25 cellular contexts compared by ENCODE assay signal in genomic region chr2:220215785-220216184, GRCh38.
DNase-seq lines count a peak whose midpoint lies in the region; ATAC-seq and TF ChIP-seq lines count a peak whose summit lies in the region.
"Had no signal": no experiment of that assay in that cellular context is flagged by ENCODE, and none has a peak within 500 bp of the region (broad histone marks: within the 10 kb centered on the region; RNA-seq: fewer than 3 reads in every experiment).

No MANE protein-coding gene starts in this region.

- H3K27me3 ChIP-seq in GM23338 (ENCODE audit: insufficient read depth), result no peaks in the 10 kb centered on the region
- H3K27me3 ChIP-seq: SJSA1, tibial nerve had no signal

- no peaks in the 10 kb centered on the region; the same call in 2 of the 3 replicates for H3K9me3 Mint-ChIP-seq in GM23338
- H3K9me3 Mint-ChIP-seq in nephron, result no peaks in the 10 kb centered on the region
- H3K9me3 Mint-ChIP-seq: activated naive CD8-positive, alpha-beta T cell treated with anti-CD3 and anti-CD28 coated beads, Interleukin-2, amount 10 ng/mL, durations not matched to agents 7 days and 5 days had no signal

- no peak for DNase-seq in GM23338 (ENCODE audit: low spot score)
- DNase-seq in NCI-H2029 (lab: John Stamatoyannopoulos, UW), result peak; percentile 47
- peak; percentile 1 for DNase-seq in NCI-H69 (lab: John Stamatoyannopoulos, UW)
- no peak for DNase-seq in KG1 (lab: John Stamatoyannopoulos, UW)
- DNase-seq: activated CD4-positive, alpha-beta T cell treated with anti-CD3 and anti-CD28 coated beads for 1 hour; activated CD8-positive, alpha-beta T cell treated with anti-CD3 and anti-CD28 coated beads, Interleukin-2, amount 10 ng/mL, durations not matched to agents 7 days and 5 days; activated effector memory CD4-positive, alpha-beta T cell treated with anti-CD3 and anti-CD28 coated beads, Interleukin-2, amount 50 U/mL, for 16 hours; activated naive CD8-positive, alpha-beta T cell treated with anti-CD3 and anti-CD28 coated beads, Interleukin-2, amount 10 ng/mL, durations not matched to agents 7 days and 5 days; activated T-cell treated with anti-CD3 and anti-CD28 coated beads for 4 hours; CD4-positive, alpha-beta memory T cell; dermis blood vessel endothelial cell; kidney glomerular epithelial cell; MV-4-11; NCI-H2081 treated with DMSO at 0.1 percent for 48 hours; psoas muscle; T-helper 1 cell had no signal

- H3K27ac Mint-ChIP-seq in GM23338, result no peak overlapping the region
- H3K27ac Mint-ChIP-seq in nephron, result peak overlapping the region; percentile 54 to 90 (median 74)
- H3K27ac Mint-ChIP-seq: activated CD8-positive, alpha-beta T cell treated with anti-CD3 and anti-CD28 coated beads, Interleukin-2, amount 10 ng/mL, durations not matched to agents 7 days and 5 days; activated naive CD8-positive, alpha-beta T cell treated with anti-CD3 and anti-CD28 coated beads, Interleukin-2, amount 10 ng/mL, durations not matched to agents 7 days and 5 days; CD4-positive, alpha-beta memory T cell had no signal

- no peaks in the 10 kb centered on the region for H3K36me3 Mint-ChIP-seq in GM23338 (ENCODE audit: low read depth)
- H3K36me3 Mint-ChIP-seq in nephron (ENCODE audit: low read depth), result no peaks in the 10 kb centered on the region
- H3K36me3 Mint-ChIP-seq: activated naive CD8-positive, alpha-beta T cell treated with anti-CD3 and anti-CD28 coated beads, Interleukin-2, amount 10 ng/mL, durations not matched to agents 7 days and 5 days; CD4-positive, alpha-beta memory T cell had no signal

- no peak overlapping the region for H3K4me2 ChIP-seq in GM23338

- no peaks in the 10 kb centered on the region for H3F3A ChIP-seq in GM23338 (replicated peaks; ENCODE audit: low read depth)

- no peaks in the 10 kb centered on the region for H3K36me3 ChIP-seq in GM23338 (ENCODE audit: insufficient read depth)
- H3K36me3 ChIP-seq: SJSA1, tibial nerve had no signal

- no peaks in the 10 kb centered on the region for H4K20me1 ChIP-seq in GM23338 (replicated peaks; ENCODE audit: insufficient read depth)

- no peak for TF ChIP-seq CTCF in GM23338 (conservative IDR thresholded peaks at IDR 0.05; ENCODE audit: low read depth in 2 of 2)
- no peak for TF ChIP-seq CTCF in nephron (IDR thresholded peaks at IDR 0.05; ENCODE audit: unreplicated experiment in 3 of 3)

- no peak overlapping the region for H3K4me3 ChIP-seq in GM23338
- H3K4me3 ChIP-seq: GM12878, lung, psoas muscle, SJSA1, tibial nerve had no signal

- no peaks in the 10 kb centered on the region for H3K79me2 ChIP-seq in GM23338 (replicated peaks; ENCODE audit: insufficient read depth)

- H3K27me3 Mint-ChIP-seq in GM23338 (ENCODE audit: insufficient read depth, low read depth, poor library complexity), result peaks cover 2% of the 10 kb centered on the region
- H3K27me3 Mint-ChIP-seq in nephron (ENCODE audit: low read depth), result peaks cover 4% of the 10 kb centered on the region
- H3K27me3 Mint-ChIP-seq: activated naive CD8-positive, alpha-beta T cell treated with anti-CD3 and anti-CD28 coated beads, Interleukin-2, amount 10 ng/mL, durations not matched to agents 7 days and 5 days; central memory CD8-positive, alpha-beta T cell had no signal

- H3K9me2 ChIP-seq in GM23338 (ENCODE audit: insufficient read depth), result peaks cover 15% of the 10 kb centered on the region; the same call in 1 of the 2 replicates

- H3K4me1 Mint-ChIP-seq in GM23338 (peaks cover 25% of the 10 kb centered on the region), nephron (peaks cover 42% of the 10 kb centered on the region)
- H3K4me1 Mint-ChIP-seq: activated naive CD8-positive, alpha-beta T cell treated with anti-CD3 and anti-CD28 coated beads, Interleukin-2, amount 10 ng/mL, durations not matched to agents 7 days and 5 days; CD4-positive, alpha-beta memory T cell; central memory CD8-positive, alpha-beta T cell had no signal

- peak overlapping the region; percentile 67; the same call in 1 of the 2 replicates for H2AFZ ChIP-seq in GM23338

- H3K27ac ChIP-seq in GM23338 (ENCODE audit: low read depth), result no peak overlapping the region
- H3K27ac ChIP-seq: psoas muscle, SJSA1, tibial nerve had no signal

- H3K4me3 Mint-ChIP-seq in GM23338 (no peak overlapping the region), nephron (peak overlapping the region in 1 of 3 experiments; percentile 59)
- H3K4me3 Mint-ChIP-seq: activated CD8-positive, alpha-beta T cell treated with anti-CD3 and anti-CD28 coated beads, Interleukin-2, amount 10 ng/mL, durations not matched to agents 7 days and 5 days; activated naive CD8-positive, alpha-beta T cell treated with anti-CD3 and anti-CD28 coated beads, Interleukin-2, amount 10 ng/mL, durations not matched to agents 7 days and 5 days; CD4-positive, alpha-beta memory T cell; central memory CD8-positive, alpha-beta T cell had no signal

- peaks cover 22% of the 10 kb centered on the region; the same call in 1 of the 2 replicates for H3K4me1 ChIP-seq in GM23338 (ENCODE audit: insufficient read depth)
- H3K4me1 ChIP-seq: psoas muscle, SJSA1, tibial nerve had no signal

- ATAC-seq in GM23338 (no peak), GM21423 (IDR thresholded peaks at IDR 0.05; ENCODE audit: unreplicated experiment) (no peak), HG03457 (IDR thresholded peaks at IDR 0.05; ENCODE audit: unreplicated experiment) (no peak)
- ATAC-seq: activated CD8-positive, alpha-beta T cell treated with anti-CD3 and anti-CD28 coated beads, Interleukin-2, amount 10 ng/mL, durations not matched to agents 7 days and 5 days; GM12878; Panc1; psoas muscle had no signal

TF ChIP-seq in GM23338, 12 proteins besides CTCF, POLR2A, EP300 and RAD21 (continues in another document):
- TF ChIP-seq REST (IDR thresholded peaks at IDR 0.05; ENCODE audit: unreplicated experiment), result no peak
- no peak for TF ChIP-seq POLR2AphosphoS5 (IDR thresholded peaks at IDR 0.05; ENCODE audit: low read depth)
- TF ChIP-seq ETS1 (IDR thresholded peaks at IDR 0.05), result no peak
- no peak for TF ChIP-seq STAT1 (IDR thresholded peaks at IDR 0.05; ENCODE audit: unreplicated experiment)
- TF ChIP-seq ZNF114 (CRISPR knock-in tag; IDR thresholded peaks at IDR 0.05), result no peak
- no peak for TF ChIP-seq EZH2 (IDR thresholded peaks at IDR 0.05; ENCODE audit: low read depth, unreplicated experiment)
- no peak for TF ChIP-seq ZNF331 (CRISPR knock-in tag; IDR thresholded peaks at IDR 0.05; ENCODE audit: low read depth)
- TF ChIP-seq CREB1 (CRISPR knock-in tag; IDR thresholded peaks at IDR 0.05; ENCODE audit: low read depth), result no peak

Comparison
In these comparisons a context has a peak if more than half of its experiments do, and no peak if none do; other contexts are left out.
1. DNase-seq: peak in NCI-H2029 (single experiment) and NCI-H69 (single experiment); none in GM23338 (single experiment) and KG1 (single experiment).